ENCODE assay signal across 24 cellular contexts in the genomic region with DNA sequence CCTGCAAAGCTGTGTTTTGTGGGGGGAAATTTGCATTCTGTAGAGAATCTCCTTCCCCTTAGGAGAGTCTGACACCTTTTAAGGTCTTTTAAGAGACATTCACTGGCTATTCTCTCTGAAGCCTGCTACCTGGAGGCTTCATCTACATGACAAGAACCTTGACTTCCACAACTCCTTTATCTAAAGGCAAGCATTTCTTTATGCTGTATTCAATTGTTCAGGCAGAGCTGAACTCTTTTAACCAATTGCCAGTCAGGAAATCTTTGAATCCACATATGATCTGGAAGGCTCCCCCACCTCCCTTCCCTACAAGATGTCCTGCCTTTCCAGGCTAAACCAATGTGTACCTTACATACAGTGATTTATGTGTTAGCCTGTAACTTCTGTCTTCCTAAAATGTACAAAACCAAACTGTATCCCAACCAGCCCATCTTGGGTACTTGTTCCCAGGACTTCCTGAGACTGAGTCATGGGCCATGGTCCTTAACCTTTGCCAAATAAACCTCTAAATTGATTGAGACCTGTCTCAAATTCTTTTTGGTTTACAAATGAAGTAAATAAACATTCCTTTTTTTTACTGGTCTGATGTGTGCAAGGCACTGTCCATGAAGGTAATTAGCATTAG. TPM values are rescaled to one million over a fixed set of nuclear protein-coding genes. Genes with fewer than 3 reads are reported as not detected.
DNase-seq lines count a peak whose midpoint lies in the region; ATAC-seq and TF ChIP-seq lines count a peak whose summit lies in the region.
"Had no signal": no experiment of that assay in that cellular context is flagged by ENCODE, and none has a peak within 500 bp of the region (broad histone marks: within the 10 kb centered on the region; RNA-seq: fewer than 3 reads in every experiment).

No MANE protein-coding gene starts in this region.

- H3K9me3 Mint-ChIP-seq in GM23338 (peaks cover 34% of the 10 kb centered on the region), mesothelial cell of epicardium (no peaks in the 10 kb centered on the region)
- H3K9me3 Mint-ChIP-seq: activated T-cell treated with anti-CD3 and anti-CD28 coated beads, Interleukin-2, amount 50 U/mL, for 4 hours; natural killer cell; stimulated activated effector memory CD8-positive, alpha-beta T cell treated with anti-CD3 and anti-CD28 coated beads, Interleukin-12 subunit alpha, Interleukin-12 subunit beta, amount 100 ng/mL, for 72 hours; T-helper 1 cell treated with Interleukin-12 subunit alpha and Interleukin-12 subunit beta and Interleukin-4 antibody, amounts not matched to agents 30 μg/mL and 1 μg/mL, for 36 hours had no signal

- H3K27me3 Mint-ChIP-seq in GM23338 (ENCODE audit: insufficient read depth, low read depth, poor library complexity) (peaks cover 5% of the 10 kb centered on the region), mesothelial cell of epicardium (ENCODE audit: low read depth) (no peaks in the 10 kb centered on the region)

- H3K4me3 Mint-ChIP-seq in GM23338 (peak overlapping the region; percentile 10; the same call in 2 of the 3 replicates), mesothelial cell of epicardium (no peak overlapping the region)
- H3K4me3 Mint-ChIP-seq: activated T-cell treated with anti-CD3 and anti-CD28 coated beads, Interleukin-2, amount 50 U/mL, for 4 hours; natural killer cell; stimulated activated effector memory CD8-positive, alpha-beta T cell treated with anti-CD3 and anti-CD28 coated beads, Interleukin-12 subunit alpha, Interleukin-12 subunit beta, amount 100 ng/mL, for 72 hours; T-helper 1 cell treated with Interleukin-12 subunit alpha and Interleukin-12 subunit beta and Interleukin-4 antibody, amounts not matched to agents 30 μg/mL and 1 μg/mL, for 36 hours had no signal

- no peaks in the 10 kb centered on the region for H3K27me3 ChIP-seq in GM23338 (ENCODE audit: insufficient read depth)
- H3K27me3 ChIP-seq: BLaER1 treated with 17β-estradiol and CSF1 and Interleukin-3, amounts not matched to agents 10 nM and 100 nM; suprapubic skin had no signal

- H3K4me1 ChIP-seq in GM23338 (ENCODE audit: insufficient read depth): peaks cover 38% of the 10 kb centered on the region
- H3K4me1 ChIP-seq: Caco-2 had no signal

- peak; percentile 97 for ATAC-seq in GM23338
- no peak for ATAC-seq in GM18873 (IDR thresholded peaks at IDR 0.05; ENCODE audit: low FRiP score, unreplicated experiment)
- ATAC-seq: activated T-cell treated with anti-CD3 and anti-CD28 coated beads, Interleukin-2, amount 50 U/mL, for 4 hours; left cardiac atrium; natural killer cell; stimulated activated effector memory CD8-positive, alpha-beta T cell treated with anti-CD3 and anti-CD28 coated beads, Interleukin-12 subunit alpha, Interleukin-12 subunit beta, amount 100 ng/mL, for 72 hours had no signal

- H3K4me2 ChIP-seq in GM23338: peak overlapping the region; percentile 1; the same call in 1 of the 2 replicates
- H3K4me2 ChIP-seq: BLaER1 treated with 17β-estradiol and CSF1 and Interleukin-3, amounts not matched to agents 10 nM and 100 nM had no signal

- H3K36me3 Mint-ChIP-seq in GM23338 (ENCODE audit: low read depth) (peaks cover 62% of the 10 kb centered on the region), mesothelial cell of epicardium (peaks cover 10% of the 10 kb centered on the region)
- H3K36me3 Mint-ChIP-seq: natural killer cell had no signal

- no peak overlapping the region for H2AFZ ChIP-seq in GM23338

- H3K27ac Mint-ChIP-seq in GM23338 (peak overlapping the region; percentile 97), mesothelial cell of epicardium (peak overlapping the region; percentile 89)
- H3K27ac Mint-ChIP-seq: stimulated activated effector memory CD8-positive, alpha-beta T cell treated with anti-CD3 and anti-CD28 coated beads, Interleukin-12 subunit alpha, Interleukin-12 subunit beta, amount 100 ng/mL, for 72 hours; T-helper 1 cell treated with Interleukin-12 subunit alpha and Interleukin-12 subunit beta and Interleukin-4 antibody, amounts not matched to agents 30 μg/mL and 1 μg/mL, for 36 hours had no signal

- peak; percentile 93 for DNase-seq in GM23338 (ENCODE audit: low spot score)
- peak; percentile 84 for DNase-seq in M059J (ENCODE audit: low read depth)
- DNase-seq in epithelial cell of prostate (ENCODE audit: low read depth, low spot score): no peak
- DNase-seq in mesothelial cell of epicardium (ENCODE audit: low spot score in 2 of 2, unreplicated experiment in 2 of 2): no peak
- DNase-seq in NCI-H2029 treated with DMSO at 0.1 percent for 48 hours (lab: John Stamatoyannopoulos, UW): no peak
- no peak for DNase-seq in middle frontal gyrus (ENCODE audit: extremely low spot score, low spot score)
- DNase-seq: activated CD4-positive, alpha-beta T cell treated with anti-CD3 and anti-CD28 coated beads for 4 hours; activated naive CD4-positive, alpha-beta T cell; activated T-cell treated with anti-CD3 and anti-CD28 coated beads, Interleukin-2, amount 50 U/mL, for 4 hours; amygdala; Caco-2; cortex of kidney; DMS79 treated with DMSO at 0.1 percent for 48 hours; hypothalamus; KBM-7; left cardiac atrium; midbrain; natural killer cell; NCI-H524 had no signal

- no peaks in the 10 kb centered on the region for H4K20me1 ChIP-seq in GM23338 (replicated peaks; ENCODE audit: insufficient read depth)

- H3K4me1 Mint-ChIP-seq in GM23338: peaks cover 49% of the 10 kb centered on the region
- H3K4me1 Mint-ChIP-seq in mesothelial cell of epicardium: peaks cover 13% of the 10 kb centered on the region

- H3K4me3 ChIP-seq in GM23338: no peak overlapping the region
- H3K4me3 ChIP-seq: BLaER1 treated with 17β-estradiol and CSF1 and Interleukin-3, amounts not matched to agents 10 nM and 100 nM; suprapubic skin had no signal

- peaks cover 81% of the 10 kb centered on the region for H3K79me2 ChIP-seq in GM23338 (replicated peaks; ENCODE audit: insufficient read depth)

- H3K27ac ChIP-seq in GM23338 (ENCODE audit: low read depth) (peak overlapping the region; percentile 95), epithelial cell of prostate (peak overlapping the region; percentile 62)
- H3K27ac ChIP-seq: BLaER1 treated with 17β-estradiol and CSF1 and Interleukin-3, amounts not matched to agents 10 nM and 100 nM; suprapubic skin had no signal

- TF ChIP-seq CTCF in GM23338 (conservative IDR thresholded peaks at IDR 0.05; ENCODE audit: low read depth in 2 of 2): no peak
- no peak for TF ChIP-seq CTCF in mesothelial cell of epicardium (IDR thresholded peaks at IDR 0.05; ENCODE audit: unreplicated experiment)

- 0 out of 2 replicates have a peak, but pooled peaks cover 3% of the 10 kb centered on the region for H3K9me2 ChIP-seq in GM23338 (ENCODE audit: insufficient read depth)

- peaks cover 4% of the 10 kb centered on the region; the same call in 1 of the 2 replicates for H3K36me3 ChIP-seq in GM23338 (ENCODE audit: insufficient read depth)
- H3K36me3 ChIP-seq: suprapubic skin had no signal

- no peaks in the 10 kb centered on the region for H3F3A ChIP-seq in GM23338 (replicated peaks; ENCODE audit: low read depth)

TF ChIP-seq in GM23338, 12 proteins besides CTCF, POLR2A, EP300 and RAD21 (continues in another document):
- TF ChIP-seq, protein P1, sequence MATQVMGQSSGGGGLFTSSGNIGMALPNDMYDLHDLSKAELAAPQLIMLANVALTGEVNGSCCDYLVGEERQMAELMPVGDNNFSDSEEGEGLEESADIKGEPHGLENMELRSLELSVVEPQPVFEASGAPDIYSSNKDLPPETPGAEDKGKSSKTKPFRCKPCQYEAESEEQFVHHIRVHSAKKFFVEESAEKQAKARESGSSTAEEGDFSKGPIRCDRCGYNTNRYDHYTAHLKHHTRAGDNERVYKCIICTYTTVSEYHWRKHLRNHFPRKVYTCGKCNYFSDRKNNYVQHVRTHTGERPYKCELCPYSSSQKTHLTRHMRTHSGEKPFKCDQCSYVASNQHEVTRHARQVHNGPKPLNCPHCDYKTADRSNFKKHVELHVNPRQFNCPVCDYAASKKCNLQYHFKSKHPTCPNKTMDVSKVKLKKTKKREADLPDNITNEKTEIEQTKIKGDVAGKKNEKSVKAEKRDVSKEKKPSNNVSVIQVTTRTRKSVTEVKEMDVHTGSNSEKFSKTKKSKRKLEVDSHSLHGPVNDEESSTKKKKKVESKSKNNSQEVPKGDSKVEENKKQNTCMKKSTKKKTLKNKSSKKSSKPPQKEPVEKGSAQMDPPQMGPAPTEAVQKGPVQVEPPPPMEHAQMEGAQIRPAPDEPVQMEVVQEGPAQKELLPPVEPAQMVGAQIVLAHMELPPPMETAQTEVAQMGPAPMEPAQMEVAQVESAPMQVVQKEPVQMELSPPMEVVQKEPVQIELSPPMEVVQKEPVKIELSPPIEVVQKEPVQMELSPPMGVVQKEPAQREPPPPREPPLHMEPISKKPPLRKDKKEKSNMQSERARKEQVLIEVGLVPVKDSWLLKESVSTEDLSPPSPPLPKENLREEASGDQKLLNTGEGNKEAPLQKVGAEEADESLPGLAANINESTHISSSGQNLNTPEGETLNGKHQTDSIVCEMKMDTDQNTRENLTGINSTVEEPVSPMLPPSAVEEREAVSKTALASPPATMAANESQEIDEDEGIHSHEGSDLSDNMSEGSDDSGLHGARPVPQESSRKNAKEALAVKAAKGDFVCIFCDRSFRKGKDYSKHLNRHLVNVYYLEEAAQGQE (IDR thresholded peaks at IDR 0.05; ENCODE audit: unreplicated experiment): no peak
- TF ChIP-seq ZNF114 (CRISPR knock-in tag; IDR thresholded peaks at IDR 0.05) (0 out of 2 replicates have a peak, but pooled peaks have one; percentile 11), EZH2 (IDR thresholded peaks at IDR 0.05; ENCODE audit: low read depth, unreplicated experiment) (no peak), POLR2AphosphoS5 (IDR thresholded peaks at IDR 0.05; ENCODE audit: low read depth) (no peak), STAT1 (IDR thresholded peaks at IDR 0.05; ENCODE audit: unreplicated experiment) (no peak), ZNF331 (CRISPR knock-in tag; IDR thresholded peaks at IDR 0.05; ENCODE audit: low read depth) (no peak)

RNA-seq across cellular contexts. Expression of a gene that starts 9.9 kb away (rescaled TPM):
- 10.3 and 18.5 TPM in 2 replicates for total RNA-seq in GM23338 (2014; rRNA removed; shearing (Covaris generic))
- polyA plus RNA-seq in GM23338 (2016; fragmentation: Nextera tagmentation; extraction: Ambion mirVana): 20.8 and 21.5 TPM in 2 replicates
- total RNA-seq in M059J (2014; rRNA removed; shearing (Covaris generic)): 24.9 and 32.2 TPM in 2 replicates
- 13.6 to 15.9 TPM (median 15.2 TPM) in 3 replicates for total RNA-seq in mesothelial cell of epicardium

RNA-seq across cellular contexts. Expression of a gene that starts 10.3 kb away (rescaled TPM):
- 99.3 and 112 TPM in 2 replicates for total RNA-seq in GM23338 (2014; rRNA removed; shearing (Covaris generic))
- 27.9 and 32.2 TPM in 2 replicates for polyA plus RNA-seq in GM23338 (2016; fragmentation: Nextera tagmentation; extraction: Ambion mirVana)
- 34.5 and 49.0 TPM in 2 replicates for total RNA-seq in M059J (2014; rRNA removed; shearing (Covaris generic))
- 27.0 to 30.3 TPM (median 27.8 TPM) in 3 replicates for total RNA-seq in mesothelial cell of epicardium

Comparison
In these comparisons a context has a peak if more than half of its experiments do, and no peak if none do; other contexts are left out.
1. DNase-seq: peak in GM23338 (single experiment) and M059J (single experiment); none in epithelial cell of prostate (single experiment), mesothelial cell of epicardium (0 of 2), NCI-H2029 treated with DMSO at 0.1 percent for 48 hours (single experiment) and middle frontal gyrus (single experiment).